1 cellular context compared by ENCODE assay signal in the genomic region with DNA sequence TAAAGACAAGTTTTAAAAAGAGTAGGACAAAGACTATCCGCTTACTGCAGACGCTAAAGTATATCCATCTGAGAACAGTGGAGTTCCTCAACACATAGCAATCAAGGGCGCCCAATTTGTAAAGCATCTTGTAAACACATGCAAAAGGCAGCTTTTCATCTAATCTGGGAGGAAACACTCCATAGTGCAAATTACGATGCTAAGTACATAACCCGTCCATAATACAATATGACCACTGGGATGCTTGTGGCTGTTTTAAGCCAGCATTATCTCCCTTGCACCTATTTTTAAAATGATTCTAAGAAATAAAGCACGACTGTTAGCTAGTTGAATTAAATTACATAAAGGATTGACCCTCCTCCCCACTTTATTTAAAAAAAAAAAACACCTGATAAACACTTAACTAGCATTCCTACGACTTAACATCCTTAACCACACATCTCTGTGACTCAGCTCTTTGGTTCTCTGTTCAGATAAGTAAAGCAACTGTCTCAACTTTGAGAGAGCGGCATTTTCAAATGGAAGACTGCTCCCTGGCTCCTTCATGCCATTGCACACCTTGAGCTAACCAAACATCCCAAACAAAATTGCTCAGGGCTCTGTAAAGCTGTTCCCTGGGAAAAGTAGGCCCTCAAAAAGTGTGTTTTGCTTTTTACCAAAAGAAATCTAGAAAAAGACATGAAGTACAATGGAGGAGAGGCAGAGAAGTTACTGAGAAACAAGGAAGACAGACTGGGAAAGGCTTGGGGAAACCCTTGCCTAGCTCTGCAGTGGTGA.
TF ChIP-seq lines count a peak whose summit lies in the region.

No MANE protein-coding gene starts in this region.

TF ChIP-seq in K562, 482 proteins besides CTCF, POLR2A, EP300 and RAD21 (continued from another document and continues in another):
- TF ChIP-seq CCNT2 (IDR thresholded peaks at IDR 0.05; ENCODE audit: borderline replicate concordance, extremely low read depth, insufficient read length, low read depth, low read length) (no peak), ZNF347 (CRISPR knock-in tag; IDR thresholded peaks at IDR 0.05; ENCODE audit: low read depth) (no peak), DMBX1 (CRISPR knock-in tag; IDR thresholded peaks at IDR 0.05; ENCODE audit: borderline replicate concordance) (peak; percentile 61; the same call in 1 of the 2 replicates), ARID1B (IDR thresholded peaks at IDR 0.05) (peak; percentile 74), ZNF146 (CRISPR knock-in tag; IDR thresholded peaks at IDR 0.05; ENCODE audit: unreplicated experiment) (no peak), PHTF2 (CRISPR knock-in tag; IDR thresholded peaks at IDR 0.05) (no peak), ZFPM2 (CRISPR knock-in tag; IDR thresholded peaks at IDR 0.05) (no peak), MXI1 (IDR thresholded peaks at IDR 0.05; ENCODE audit: low read depth, low read length) (no peak), ZNF311 (CRISPR knock-in tag; IDR thresholded peaks at IDR 0.05) (0 out of 2 replicates have a peak, but pooled peaks have one; percentile 26), HIVEP1 (CRISPR knock-in tag; IDR thresholded peaks at IDR 0.05) (no peak), ZC3H8 (IDR thresholded peaks at IDR 0.05) (no peak), TAF7 (tag; IDR thresholded peaks at IDR 0.05) (no peak), CREM (IDR thresholded peaks at IDR 0.05; ENCODE audit: low read depth) (no peak), RB1 (IDR thresholded peaks at IDR 0.05; ENCODE audit: low read depth) (no peak), KDM2B (CRISPR knock-in tag; IDR thresholded peaks at IDR 0.05) (no peak), MAFG (tag; conservative IDR thresholded peaks at IDR 0.05) (peak; percentile 91), KAT8 (IDR thresholded peaks at IDR 0.05; ENCODE audit: low read depth) (no peak), SP1 (CRISPR knock-in tag; IDR thresholded peaks at IDR 0.05) (no peak), SIRT6 (IDR thresholded peaks at IDR 0.05; ENCODE audit: low read depth, low read length) (no peak), TAF15 (IDR thresholded peaks at IDR 0.05; ENCODE audit: low read depth, low read length) (no peak), ZNF384 (IDR thresholded peaks at IDR 0.05; ENCODE audit: low read depth, low read length) (peak; percentile 94), ETV1 (tag; conservative IDR thresholded peaks at IDR 0.05; ENCODE audit: low read depth) (no peak), KLF10 (CRISPR knock-in tag; IDR thresholded peaks at IDR 0.05) (no peak), PPARD (CRISPR knock-in tag; IDR thresholded peaks at IDR 0.05) (no peak), RBBP5 (IDR thresholded peaks at IDR 0.05; ENCODE audit: borderline replicate concordance, insufficient read depth, low read length, poor library complexity, severe bottlenecking) (peak; percentile 30), MTA2 (IDR thresholded peaks at IDR 0.05; ENCODE audit: low read depth) (no peak), ARID2 (IDR thresholded peaks at IDR 0.05) (no peak), SRSF9 (IDR thresholded peaks at IDR 0.05; ENCODE audit: borderline replicate concordance, low read depth, low read length) (no peak), POLR2H (tag; IDR thresholded peaks at IDR 0.05; ENCODE audit: low read depth) (no peak), NR3C1 (CRISPR knock-in tag; IDR thresholded peaks at IDR 0.05) (no peak), DIDO1 (tag; IDR thresholded peaks at IDR 0.05; ENCODE audit: low read depth) (no peak), MYC (IDR thresholded peaks at IDR 0.05; ENCODE audit: low read depth, low read length) (0 out of 2 replicates have a peak, but pooled peaks have one; percentile 25), MYC (CRISPR knock-in tag; IDR thresholded peaks at IDR 0.05; ENCODE audit: borderline replicate concordance, low read depth) (no peak), HNRNPUL1 (IDR thresholded peaks at IDR 0.05; ENCODE audit: low read length) (no peak), RBM15 (IDR thresholded peaks at IDR 0.05; ENCODE audit: insufficient read depth, low read length) (no peak), ARNT (IDR thresholded peaks at IDR 0.05) (0 out of 4 replicates have a peak, but pooled peaks of 1 of the 2 experiments have one; percentile 29), POLR3A (IDR thresholded peaks at IDR 0.05; ENCODE audit: borderline replicate concordance, extremely low read depth, insufficient read depth, insufficient read length) (no peak), ERF (CRISPR knock-in tag; IDR thresholded peaks at IDR 0.05) (0 out of 2 replicates have a peak, but pooled peaks have one; percentile 61), HNRNPH1 (optimal IDR thresholded peaks at IDR 0.05; ENCODE audit: low read depth, low read length) (no peak), ZNF174 (CRISPR knock-in tag; IDR thresholded peaks at IDR 0.05) (no peak), ELF4 (CRISPR knock-in tag; IDR thresholded peaks at IDR 0.05) (peak; percentile 57; the same call in 1 of the 2 replicates), DDX20 (tag; IDR thresholded peaks at IDR 0.05; ENCODE audit: low read depth) (no peak), ZEB2 (IDR thresholded peaks at IDR 0.05) (peak; percentile 65; the same call in 1 of the 2 replicates), MBD2 (IDR thresholded peaks at IDR 0.05; ENCODE audit: borderline replicate concordance, low read depth) (0 out of 2 replicates have a peak, but pooled peaks have one; percentile 16), THRAP3 (IDR thresholded peaks at IDR 0.05; ENCODE audit: borderline replicate concordance) (no peak), CAMTA2 (CRISPR knock-in tag; conservative IDR thresholded peaks at IDR 0.05) (no peak), SMARCA4 (IDR thresholded peaks at IDR 0.05) (peak; percentile 88), RBFOX2 (IDR thresholded peaks at IDR 0.05; ENCODE audit: low read depth, low read length) (no peak), NFXL1 (CRISPR knock-in tag; IDR thresholded peaks at IDR 0.05) (peak; percentile 36; the same call in 1 of the 2 replicates), GABPA (tag; conservative IDR thresholded peaks at IDR 0.05; ENCODE audit: low read depth) (no peak), KAT2B (IDR thresholded peaks at IDR 0.05; ENCODE audit: low read depth, low read length) (no peak), GTF2E2 (tag; IDR thresholded peaks at IDR 0.05) (no peak), ZNF551 (CRISPR knock-in tag; IDR thresholded peaks at IDR 0.05) (no peak)
- TF ChIP-seq, protein P1, sequence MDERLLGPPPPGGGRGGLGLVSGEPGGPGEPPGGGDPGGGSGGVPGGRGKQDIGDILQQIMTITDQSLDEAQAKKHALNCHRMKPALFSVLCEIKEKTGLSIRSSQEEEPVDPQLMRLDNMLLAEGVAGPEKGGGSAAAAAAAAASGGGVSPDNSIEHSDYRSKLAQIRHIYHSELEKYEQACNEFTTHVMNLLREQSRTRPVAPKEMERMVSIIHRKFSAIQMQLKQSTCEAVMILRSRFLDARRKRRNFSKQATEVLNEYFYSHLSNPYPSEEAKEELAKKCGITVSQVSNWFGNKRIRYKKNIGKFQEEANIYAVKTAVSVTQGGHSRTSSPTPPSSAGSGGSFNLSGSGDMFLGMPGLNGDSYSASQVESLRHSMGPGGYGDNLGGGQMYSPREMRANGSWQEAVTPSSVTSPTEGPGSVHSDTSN (CRISPR knock-in tag; IDR thresholded peaks at IDR 0.05; ENCODE audit: low read depth), result no peak
- TF ChIP-seq, protein P1 (tag; conservative IDR thresholded peaks at IDR 0.05; ENCODE audit: low read depth), result no peak
- TF ChIP-seq, protein P2, sequence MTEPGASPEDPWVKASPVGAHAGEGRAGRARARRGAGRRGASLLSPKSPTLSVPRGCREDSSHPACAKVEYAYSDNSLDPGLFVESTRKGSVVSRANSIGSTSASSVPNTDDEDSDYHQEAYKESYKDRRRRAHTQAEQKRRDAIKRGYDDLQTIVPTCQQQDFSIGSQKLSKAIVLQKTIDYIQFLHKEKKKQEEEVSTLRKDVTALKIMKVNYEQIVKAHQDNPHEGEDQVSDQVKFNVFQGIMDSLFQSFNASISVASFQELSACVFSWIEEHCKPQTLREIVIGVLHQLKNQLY (CRISPR knock-in tag; conservative IDR thresholded peaks at IDR 0.05), result no peak
- TF ChIP-seq, protein P3, sequence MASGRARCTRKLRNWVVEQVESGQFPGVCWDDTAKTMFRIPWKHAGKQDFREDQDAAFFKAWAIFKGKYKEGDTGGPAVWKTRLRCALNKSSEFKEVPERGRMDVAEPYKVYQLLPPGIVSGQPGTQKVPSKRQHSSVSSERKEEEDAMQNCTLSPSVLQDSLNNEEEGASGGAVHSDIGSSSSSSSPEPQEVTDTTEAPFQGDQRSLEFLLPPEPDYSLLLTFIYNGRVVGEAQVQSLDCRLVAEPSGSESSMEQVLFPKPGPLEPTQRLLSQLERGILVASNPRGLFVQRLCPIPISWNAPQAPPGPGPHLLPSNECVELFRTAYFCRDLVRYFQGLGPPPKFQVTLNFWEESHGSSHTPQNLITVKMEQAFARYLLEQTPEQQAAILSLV (tag; IDR thresholded peaks at IDR 0.05), result no peak
- TF ChIP-seq, protein P4, sequence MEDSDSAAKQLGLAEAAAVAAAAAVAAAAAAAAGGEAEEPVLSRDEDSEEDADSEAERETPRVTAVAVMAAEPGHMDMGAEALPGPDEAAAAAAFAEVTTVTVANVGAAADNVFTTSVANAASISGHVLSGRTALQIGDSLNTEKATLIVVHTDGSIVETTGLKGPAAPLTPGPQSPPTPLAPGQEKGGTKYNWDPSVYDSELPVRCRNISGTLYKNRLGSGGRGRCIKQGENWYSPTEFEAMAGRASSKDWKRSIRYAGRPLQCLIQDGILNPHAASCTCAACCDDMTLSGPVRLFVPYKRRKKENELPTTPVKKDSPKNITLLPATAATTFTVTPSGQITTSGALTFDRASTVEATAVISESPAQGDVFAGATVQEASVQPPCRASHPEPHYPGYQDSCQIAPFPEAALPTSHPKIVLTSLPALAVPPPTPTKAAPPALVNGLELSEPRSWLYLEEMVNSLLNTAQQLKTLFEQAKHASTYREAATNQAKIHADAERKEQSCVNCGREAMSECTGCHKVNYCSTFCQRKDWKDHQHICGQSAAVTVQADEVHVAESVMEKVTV (CRISPR knock-in tag; IDR thresholded peaks at IDR 0.05), result no peak
- TF ChIP-seq, protein P5, sequence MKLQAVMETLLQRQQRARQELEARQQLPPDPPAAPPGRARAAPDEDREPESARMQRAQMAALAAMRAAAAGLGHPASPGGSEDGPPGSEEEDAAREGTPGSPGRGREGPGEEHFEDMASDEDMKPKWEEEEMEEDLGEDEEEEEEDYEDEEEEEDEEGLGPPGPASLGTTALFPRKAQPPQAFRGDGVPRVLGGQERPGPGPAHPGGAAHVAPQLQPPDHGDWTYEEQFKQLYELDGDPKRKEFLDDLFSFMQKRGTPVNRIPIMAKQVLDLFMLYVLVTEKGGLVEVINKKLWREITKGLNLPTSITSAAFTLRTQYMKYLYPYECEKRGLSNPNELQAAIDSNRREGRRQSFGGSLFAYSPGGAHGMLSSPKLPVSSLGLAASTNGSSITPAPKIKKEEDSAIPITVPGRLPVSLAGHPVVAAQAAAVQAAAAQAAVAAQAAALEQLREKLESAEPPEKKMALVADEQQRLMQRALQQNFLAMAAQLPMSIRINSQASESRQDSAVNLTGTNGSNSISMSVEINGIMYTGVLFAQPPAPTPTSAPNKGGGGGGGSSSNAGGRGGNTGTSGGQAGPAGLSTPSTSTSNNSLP (IDR thresholded peaks at IDR 0.05; ENCODE audit: borderline replicate concordance, low read depth, low read length), result 0 out of 2 replicates have a peak, but pooled peaks have one; percentile 72
- TF ChIP-seq, protein P6, sequence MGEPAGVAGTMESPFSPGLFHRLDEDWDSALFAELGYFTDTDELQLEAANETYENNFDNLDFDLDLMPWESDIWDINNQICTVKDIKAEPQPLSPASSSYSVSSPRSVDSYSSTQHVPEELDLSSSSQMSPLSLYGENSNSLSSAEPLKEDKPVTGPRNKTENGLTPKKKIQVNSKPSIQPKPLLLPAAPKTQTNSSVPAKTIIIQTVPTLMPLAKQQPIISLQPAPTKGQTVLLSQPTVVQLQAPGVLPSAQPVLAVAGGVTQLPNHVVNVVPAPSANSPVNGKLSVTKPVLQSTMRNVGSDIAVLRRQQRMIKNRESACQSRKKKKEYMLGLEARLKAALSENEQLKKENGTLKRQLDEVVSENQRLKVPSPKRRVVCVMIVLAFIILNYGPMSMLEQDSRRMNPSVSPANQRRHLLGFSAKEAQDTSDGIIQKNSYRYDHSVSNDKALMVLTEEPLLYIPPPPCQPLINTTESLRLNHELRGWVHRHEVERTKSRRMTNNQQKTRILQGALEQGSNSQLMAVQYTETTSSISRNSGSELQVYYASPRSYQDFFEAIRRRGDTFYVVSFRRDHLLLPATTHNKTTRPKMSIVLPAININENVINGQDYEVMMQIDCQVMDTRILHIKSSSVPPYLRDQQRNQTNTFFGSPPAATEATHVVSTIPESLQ (CRISPR knock-in tag; IDR thresholded peaks at IDR 0.05), result 0 out of 2 replicates have a peak, but pooled peaks have one; percentile 46
- TF ChIP-seq, protein P7, sequence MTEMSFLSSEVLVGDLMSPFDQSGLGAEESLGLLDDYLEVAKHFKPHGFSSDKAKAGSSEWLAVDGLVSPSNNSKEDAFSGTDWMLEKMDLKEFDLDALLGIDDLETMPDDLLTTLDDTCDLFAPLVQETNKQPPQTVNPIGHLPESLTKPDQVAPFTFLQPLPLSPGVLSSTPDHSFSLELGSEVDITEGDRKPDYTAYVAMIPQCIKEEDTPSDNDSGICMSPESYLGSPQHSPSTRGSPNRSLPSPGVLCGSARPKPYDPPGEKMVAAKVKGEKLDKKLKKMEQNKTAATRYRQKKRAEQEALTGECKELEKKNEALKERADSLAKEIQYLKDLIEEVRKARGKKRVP (CRISPR knock-in tag; IDR thresholded peaks at IDR 0.05), result no peak
- TF ChIP-seq, protein P8, sequence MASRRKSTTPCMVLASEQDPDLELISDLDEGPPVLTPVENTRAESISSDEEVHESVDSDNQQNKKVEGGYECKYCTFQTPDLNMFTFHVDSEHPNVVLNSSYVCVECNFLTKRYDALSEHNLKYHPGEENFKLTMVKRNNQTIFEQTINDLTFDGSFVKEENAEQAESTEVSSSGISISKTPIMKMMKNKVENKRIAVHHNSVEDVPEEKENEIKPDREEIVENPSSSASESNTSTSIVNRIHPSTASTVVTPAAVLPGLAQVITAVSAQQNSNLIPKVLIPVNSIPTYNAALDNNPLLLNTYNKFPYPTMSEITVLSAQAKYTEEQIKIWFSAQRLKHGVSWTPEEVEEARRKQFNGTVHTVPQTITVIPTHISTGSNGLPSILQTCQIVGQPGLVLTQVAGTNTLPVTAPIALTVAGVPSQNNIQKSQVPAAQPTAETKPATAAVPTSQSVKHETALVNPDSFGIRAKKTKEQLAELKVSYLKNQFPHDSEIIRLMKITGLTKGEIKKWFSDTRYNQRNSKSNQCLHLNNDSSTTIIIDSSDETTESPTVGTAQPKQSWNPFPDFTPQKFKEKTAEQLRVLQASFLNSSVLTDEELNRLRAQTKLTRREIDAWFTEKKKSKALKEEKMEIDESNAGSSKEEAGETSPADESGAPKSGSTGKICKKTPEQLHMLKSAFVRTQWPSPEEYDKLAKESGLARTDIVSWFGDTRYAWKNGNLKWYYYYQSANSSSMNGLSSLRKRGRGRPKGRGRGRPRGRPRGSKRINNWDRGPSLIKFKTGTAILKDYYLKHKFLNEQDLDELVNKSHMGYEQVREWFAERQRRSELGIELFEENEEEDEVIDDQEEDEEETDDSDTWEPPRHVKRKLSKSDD (conservative IDR thresholded peaks at IDR 0.05; ENCODE audit: low read length), result no peak
